In the genomic region with DNA sequence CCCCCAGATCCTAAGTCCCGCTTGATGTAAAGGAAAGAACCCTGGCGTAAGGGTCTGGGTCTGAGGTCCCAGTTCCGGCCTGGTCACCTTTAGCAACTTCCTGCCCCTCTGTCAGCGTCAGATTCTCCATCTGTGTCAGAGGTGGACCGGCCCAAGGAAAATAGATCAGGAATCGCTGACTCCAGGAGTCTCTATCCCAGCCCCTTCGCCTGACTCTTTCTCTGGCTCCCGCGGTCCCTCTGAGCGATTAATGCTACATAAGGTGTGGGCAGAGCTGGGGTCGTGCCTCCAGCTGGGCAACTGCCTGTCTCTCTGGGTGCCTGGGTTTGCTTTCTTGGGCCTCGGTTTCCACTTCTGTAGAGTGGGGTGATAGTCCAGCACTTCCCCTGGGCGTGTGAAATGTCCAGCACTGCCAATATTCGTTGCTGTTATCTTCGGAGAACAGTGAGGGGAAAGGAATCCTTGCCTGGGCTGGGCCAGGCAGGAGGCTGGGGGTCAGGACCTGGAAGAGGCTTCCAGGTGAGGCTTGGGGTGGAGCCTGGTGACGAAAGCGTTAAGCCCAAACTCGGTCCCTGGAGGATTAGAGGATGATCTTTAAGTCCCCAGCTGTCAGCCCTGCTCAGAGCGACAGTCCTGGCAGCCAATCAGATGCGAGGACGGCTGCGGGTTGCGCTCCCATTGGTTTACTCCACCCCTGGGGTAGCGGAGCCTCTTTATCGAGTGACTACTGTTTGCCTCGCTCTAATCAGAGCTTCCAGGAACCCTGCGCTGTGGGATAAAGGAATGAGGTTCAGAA, we compare ENCODE assay signal across 1 cellular context.
TF ChIP-seq lines count a peak whose summit lies in the region.

No MANE protein-coding gene starts in this region.

TF ChIP-seq in K562, 482 proteins besides CTCF, POLR2A, EP300 and RAD21 (continued from another document and continues in another):
- TF ChIP-seq ZNF609 (CRISPR knock-in tag; IDR thresholded peaks at IDR 0.05; ENCODE audit: borderline replicate concordance): 0 out of 2 replicates have a peak, but pooled peaks have one; percentile 14
- TF ChIP-seq, protein P1, sequence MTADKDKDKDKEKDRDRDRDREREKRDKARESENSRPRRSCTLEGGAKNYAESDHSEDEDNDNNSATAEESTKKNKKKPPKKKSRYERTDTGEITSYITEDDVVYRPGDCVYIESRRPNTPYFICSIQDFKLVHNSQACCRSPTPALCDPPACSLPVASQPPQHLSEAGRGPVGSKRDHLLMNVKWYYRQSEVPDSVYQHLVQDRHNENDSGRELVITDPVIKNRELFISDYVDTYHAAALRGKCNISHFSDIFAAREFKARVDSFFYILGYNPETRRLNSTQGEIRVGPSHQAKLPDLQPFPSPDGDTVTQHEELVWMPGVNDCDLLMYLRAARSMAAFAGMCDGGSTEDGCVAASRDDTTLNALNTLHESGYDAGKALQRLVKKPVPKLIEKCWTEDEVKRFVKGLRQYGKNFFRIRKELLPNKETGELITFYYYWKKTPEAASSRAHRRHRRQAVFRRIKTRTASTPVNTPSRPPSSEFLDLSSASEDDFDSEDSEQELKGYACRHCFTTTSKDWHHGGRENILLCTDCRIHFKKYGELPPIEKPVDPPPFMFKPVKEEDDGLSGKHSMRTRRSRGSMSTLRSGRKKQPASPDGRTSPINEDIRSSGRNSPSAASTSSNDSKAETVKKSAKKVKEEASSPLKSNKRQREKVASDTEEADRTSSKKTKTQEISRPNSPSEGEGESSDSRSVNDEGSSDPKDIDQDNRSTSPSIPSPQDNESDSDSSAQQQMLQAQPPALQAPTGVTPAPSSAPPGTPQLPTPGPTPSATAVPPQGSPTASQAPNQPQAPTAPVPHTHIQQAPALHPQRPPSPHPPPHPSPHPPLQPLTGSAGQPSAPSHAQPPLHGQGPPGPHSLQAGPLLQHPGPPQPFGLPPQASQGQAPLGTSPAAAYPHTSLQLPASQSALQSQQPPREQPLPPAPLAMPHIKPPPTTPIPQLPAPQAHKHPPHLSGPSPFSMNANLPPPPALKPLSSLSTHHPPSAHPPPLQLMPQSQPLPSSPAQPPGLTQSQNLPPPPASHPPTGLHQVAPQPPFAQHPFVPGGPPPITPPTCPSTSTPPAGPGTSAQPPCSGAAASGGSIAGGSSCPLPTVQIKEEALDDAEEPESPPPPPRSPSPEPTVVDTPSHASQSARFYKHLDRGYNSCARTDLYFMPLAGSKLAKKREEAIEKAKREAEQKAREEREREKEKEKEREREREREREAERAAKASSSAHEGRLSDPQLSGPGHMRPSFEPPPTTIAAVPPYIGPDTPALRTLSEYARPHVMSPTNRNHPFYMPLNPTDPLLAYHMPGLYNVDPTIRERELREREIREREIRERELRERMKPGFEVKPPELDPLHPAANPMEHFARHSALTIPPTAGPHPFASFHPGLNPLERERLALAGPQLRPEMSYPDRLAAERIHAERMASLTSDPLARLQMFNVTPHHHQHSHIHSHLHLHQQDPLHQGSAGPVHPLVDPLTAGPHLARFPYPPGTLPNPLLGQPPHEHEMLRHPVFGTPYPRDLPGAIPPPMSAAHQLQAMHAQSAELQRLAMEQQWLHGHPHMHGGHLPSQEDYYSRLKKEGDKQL (CRISPR knock-in tag; IDR thresholded peaks at IDR 0.05; ENCODE audit: borderline replicate concordance): no peak
- no peak; the same call in 1 of the 2 replicates for TF ChIP-seq XRCC5 (IDR thresholded peaks at IDR 0.05; ENCODE audit: low read depth, low read length)
- TF ChIP-seq MBD2 (IDR thresholded peaks at IDR 0.05; ENCODE audit: borderline replicate concordance, low read depth): peak; percentile 98
- TF ChIP-seq ELK1 (CRISPR knock-in tag; IDR thresholded peaks at IDR 0.05): no peak
- no peak for TF ChIP-seq HMG20A (CRISPR knock-in tag; conservative IDR thresholded peaks at IDR 0.05)
- TF ChIP-seq KHSRP (IDR thresholded peaks at IDR 0.05): no peak
- TF ChIP-seq GABPB2 (CRISPR knock-in tag; conservative IDR thresholded peaks at IDR 0.05): no peak
- TF ChIP-seq POLR2G (IDR thresholded peaks at IDR 0.05; ENCODE audit: low read depth, low read length): no peak
- TF ChIP-seq MIER1 (IDR thresholded peaks at IDR 0.05; ENCODE audit: low read depth): peak; percentile 38; the same call in 1 of the 2 replicates
- TF ChIP-seq, protein P2, sequence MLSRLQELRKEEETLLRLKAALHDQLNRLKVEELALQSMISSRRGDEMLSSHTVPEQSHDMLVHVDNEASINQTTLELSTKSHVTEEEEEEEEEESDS (CRISPR knock-in tag; IDR thresholded peaks at IDR 0.05): no peak
- no peak for TF ChIP-seq ZNF165 (CRISPR knock-in tag; IDR thresholded peaks at IDR 0.05; ENCODE audit: borderline replicate concordance)
- TF ChIP-seq E2F3 (CRISPR knock-in tag; IDR thresholded peaks at IDR 0.05): no peak
- TF ChIP-seq ZNF449 (CRISPR knock-in tag; IDR thresholded peaks at IDR 0.05): no peak
- no peak for TF ChIP-seq GTF2E2 (tag; IDR thresholded peaks at IDR 0.05)
- no peak for TF ChIP-seq ZBED1 (IDR thresholded peaks at IDR 0.05)
- TF ChIP-seq, protein P3, sequence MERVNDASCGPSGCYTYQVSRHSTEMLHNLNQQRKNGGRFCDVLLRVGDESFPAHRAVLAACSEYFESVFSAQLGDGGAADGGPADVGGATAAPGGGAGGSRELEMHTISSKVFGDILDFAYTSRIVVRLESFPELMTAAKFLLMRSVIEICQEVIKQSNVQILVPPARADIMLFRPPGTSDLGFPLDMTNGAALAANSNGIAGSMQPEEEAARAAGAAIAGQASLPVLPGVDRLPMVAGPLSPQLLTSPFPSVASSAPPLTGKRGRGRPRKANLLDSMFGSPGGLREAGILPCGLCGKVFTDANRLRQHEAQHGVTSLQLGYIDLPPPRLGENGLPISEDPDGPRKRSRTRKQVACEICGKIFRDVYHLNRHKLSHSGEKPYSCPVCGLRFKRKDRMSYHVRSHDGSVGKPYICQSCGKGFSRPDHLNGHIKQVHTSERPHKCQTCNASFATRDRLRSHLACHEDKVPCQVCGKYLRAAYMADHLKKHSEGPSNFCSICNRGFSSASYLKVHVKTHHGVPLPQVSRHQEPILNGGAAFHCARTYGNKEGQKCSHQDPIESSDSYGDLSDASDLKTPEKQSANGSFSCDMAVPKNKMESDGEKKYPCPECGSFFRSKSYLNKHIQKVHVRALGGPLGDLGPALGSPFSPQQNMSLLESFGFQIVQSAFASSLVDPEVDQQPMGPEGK (CRISPR knock-in tag; IDR thresholded peaks at IDR 0.05; ENCODE audit: borderline replicate concordance): no peak
- no peak for TF ChIP-seq ZBTB49 (CRISPR knock-in tag; IDR thresholded peaks at IDR 0.05; ENCODE audit: borderline replicate concordance)
- TF ChIP-seq, protein P4, sequence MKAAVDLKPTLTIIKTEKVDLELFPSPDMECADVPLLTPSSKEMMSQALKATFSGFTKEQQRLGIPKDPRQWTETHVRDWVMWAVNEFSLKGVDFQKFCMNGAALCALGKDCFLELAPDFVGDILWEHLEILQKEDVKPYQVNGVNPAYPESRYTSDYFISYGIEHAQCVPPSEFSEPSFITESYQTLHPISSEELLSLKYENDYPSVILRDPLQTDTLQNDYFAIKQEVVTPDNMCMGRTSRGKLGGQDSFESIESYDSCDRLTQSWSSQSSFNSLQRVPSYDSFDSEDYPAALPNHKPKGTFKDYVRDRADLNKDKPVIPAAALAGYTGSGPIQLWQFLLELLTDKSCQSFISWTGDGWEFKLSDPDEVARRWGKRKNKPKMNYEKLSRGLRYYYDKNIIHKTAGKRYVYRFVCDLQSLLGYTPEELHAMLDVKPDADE (conservative IDR thresholded peaks at IDR 0.05; ENCODE audit: control insufficient read depth, low read depth, low read length): peak; percentile 82; the same call in 1 of the 2 replicates
- no peak for TF ChIP-seq FOXP1 (CRISPR knock-in tag; IDR thresholded peaks at IDR 0.05)
- no peak; the same call in 1 of the 2 replicates for TF ChIP-seq SMARCE1 (IDR thresholded peaks at IDR 0.05)
- no peak for TF ChIP-seq GTF2A2 (tag; IDR thresholded peaks at IDR 0.05)
- TF ChIP-seq ZBTB1 (CRISPR knock-in tag; IDR thresholded peaks at IDR 0.05; ENCODE audit: borderline replicate concordance, low read depth): no peak
- no peak for TF ChIP-seq BACH1 (tag; IDR thresholded peaks at IDR 0.05)
- no peak for TF ChIP-seq ZBTB34 (CRISPR knock-in tag; IDR thresholded peaks at IDR 0.05)
- TF ChIP-seq SMAD1 (IDR thresholded peaks at IDR 0.05; ENCODE audit: low read depth, low read length, partially characterized antibody): no peak
- TF ChIP-seq, protein P5, sequence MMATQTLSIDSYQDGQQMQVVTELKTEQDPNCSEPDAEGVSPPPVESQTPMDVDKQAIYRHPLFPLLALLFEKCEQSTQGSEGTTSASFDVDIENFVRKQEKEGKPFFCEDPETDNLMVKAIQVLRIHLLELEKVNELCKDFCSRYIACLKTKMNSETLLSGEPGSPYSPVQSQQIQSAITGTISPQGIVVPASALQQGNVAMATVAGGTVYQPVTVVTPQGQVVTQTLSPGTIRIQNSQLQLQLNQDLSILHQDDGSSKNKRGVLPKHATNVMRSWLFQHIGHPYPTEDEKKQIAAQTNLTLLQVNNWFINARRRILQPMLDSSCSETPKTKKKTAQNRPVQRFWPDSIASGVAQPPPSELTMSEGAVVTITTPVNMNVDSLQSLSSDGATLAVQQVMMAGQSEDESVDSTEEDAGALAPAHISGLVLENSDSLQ (IDR thresholded peaks at IDR 0.05): peak; percentile 100
- peak; percentile 64 for TF ChIP-seq DPF2 (IDR thresholded peaks at IDR 0.05)
- TF ChIP-seq COPS2 (conservative IDR thresholded peaks at IDR 0.05): no peak
- TF ChIP-seq ZKSCAN1 (IDR thresholded peaks at IDR 0.05; ENCODE audit: low read depth, low read length): no peak
- no peak for TF ChIP-seq STAT5B (CRISPR knock-in tag; IDR thresholded peaks at IDR 0.05)
- no peak for TF ChIP-seq FUS (optimal IDR thresholded peaks at IDR 0.05; ENCODE audit: low read depth, low read length)
